Comparison of ENCODE assay signal across 1 cellular context in genomic region chr2:197379928-197380309, GRCh38.
TF ChIP-seq lines count a peak whose summit lies in the region.

No MANE protein-coding gene starts in this region.

TF ChIP-seq in GM12878, 131 proteins besides CTCF, POLR2A, EP300 and RAD21:
- peak; percentile 36; the same call in 1 of the 2 replicates for TF ChIP-seq SPI1 (IDR thresholded peaks at IDR 0.05; ENCODE audit: borderline replicate concordance, insufficient read depth, low read depth, low read length)
TF ChIP-seq in GM12878: peak in this region for 1; not testable (repeated sequence) for 130.
